In genomic region chr9:77765781-77766259, GRCh38 we compare ENCODE assay signal across 1 cellular context.
A peak's percentile ranks its signal among the peaks of the same experiment; 100 is the strongest.
TF ChIP-seq lines count a peak whose summit lies in the region.

No MANE protein-coding gene starts in this region.

TF ChIP-seq in HEK293, 187 proteins besides CTCF, POLR2A, EP300 and RAD21:
- TF ChIP-seq PRDM10 (tag by site-specific recombination; IDR thresholded peaks at IDR 0.05) (no peak), ZNF146 (tag by site-specific recombination; IDR thresholded peaks at IDR 0.05) (peak; percentile 90), ZBTB7A (tag by site-specific recombination; IDR thresholded peaks at IDR 0.05; ENCODE audit: low read depth) (no peak)
